ENCODE assay signal across 20 cellular contexts in the genomic region with DNA sequence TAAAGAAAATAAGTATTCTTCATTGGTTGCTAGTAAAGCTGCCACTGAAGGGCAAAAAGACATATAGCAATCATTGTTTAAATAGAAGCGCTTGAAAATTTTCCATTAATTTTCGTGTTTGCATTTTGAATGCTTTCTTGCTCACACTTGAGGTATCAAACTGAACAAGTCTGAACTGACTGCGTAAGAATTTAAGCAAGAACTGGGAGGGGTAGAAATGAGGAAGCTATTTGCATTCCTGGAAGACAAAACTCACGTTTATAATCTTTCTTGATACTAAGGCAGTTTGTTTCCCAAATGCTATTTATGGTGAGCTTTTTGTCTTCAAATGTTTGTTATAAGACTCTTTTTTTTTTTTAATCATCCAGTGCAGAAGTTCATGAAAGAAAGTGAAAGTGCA.
A peak's percentile ranks its signal among the peaks of the same experiment; 100 is the strongest.
DNase-seq lines count a peak whose midpoint lies in the region; ATAC-seq and TF ChIP-seq lines count a peak whose summit lies in the region.
"Had no signal": no experiment of that assay in that cellular context is flagged by ENCODE, and none has a peak within 500 bp of the region (broad histone marks: within the 10 kb centered on the region; RNA-seq: fewer than 3 reads in every experiment).

No MANE protein-coding gene starts in this region.

- CTCF ChIA-PET in MCF 10A (lab: Yijun Ruan, JAX), result interaction anchor here (0.6 to 3.4 kb wide), 5 partner anchors 45 to 932 kb away, joined by 3 to 25 read pairs (median 4); no protein-coding TSS in a partner anchor

- peak overlapping the region; percentile 89 for H3K27ac Mint-ChIP-seq in MCF 10A (ENCODE audit: low read depth, unreplicated experiment)
- H3K27ac Mint-ChIP-seq: activated CD8-positive, alpha-beta T cell treated with anti-CD3 and anti-CD28 coated beads, Interleukin-2, amount 10 ng/mL, durations not matched to agents 7 days and 5 days had no signal

- H3K4me3 ChIP-seq in breast epithelium (no peak overlapping the region), upper lobe of right lung (peak overlapping the region; percentile 5)
- H3K4me3 ChIP-seq: Peyer's patch, vagina had no signal

- no peaks in the 10 kb centered on the region for H3K9me3 ChIP-seq in breast epithelium
- no peaks in the 10 kb centered on the region for H3K9me3 ChIP-seq in upper lobe of right lung
- H3K9me3 ChIP-seq: Caco-2, Peyer's patch, vagina had no signal

- no peaks in the 10 kb centered on the region for H3K27me3 Mint-ChIP-seq in MCF 10A (ENCODE audit: insufficient read depth, unreplicated experiment)
- H3K27me3 Mint-ChIP-seq: stimulated activated naive CD8-positive, alpha-beta T cell treated with anti-CD3 and anti-CD28 coated beads, Interleukin-15, amount 100 ng/mL, for 72 hours had no signal

- ATAC-seq in foreskin keratinocyte, result no peak
- ATAC-seq in upper lobe of right lung, result no peak
- no peak for ATAC-seq in GM21515 (IDR thresholded peaks at IDR 0.05; ENCODE audit: unreplicated experiment)
- ATAC-seq: activated CD8-positive, alpha-beta T cell treated with anti-CD3 and anti-CD28 coated beads, Interleukin-2, amount 10 ng/mL, durations not matched to agents 7 days and 5 days; stimulated activated naive CD8-positive, alpha-beta T cell treated with anti-CD3 and anti-CD28 coated beads, Interleukin-15, amount 100 ng/mL, for 72 hours had no signal

- no peak overlapping the region for H3K27ac ChIP-seq in breast epithelium
- H3K27ac ChIP-seq in foreskin keratinocyte, result peak overlapping the region; percentile 77
- peak overlapping the region; percentile 7 for H3K27ac ChIP-seq in upper lobe of right lung
- H3K27ac ChIP-seq: Peyer's patch, vagina had no signal

- DNase-seq in MCF 10A (ENCODE audit: unreplicated experiment), result peak; percentile 27
- DNase-seq in breast epithelium (ENCODE audit: low spot score in 2 of 2), result no peak
- peak; percentile 43 for DNase-seq in OCI-M1 (lab: John Stamatoyannopoulos, UW)
- peak; percentile 49 to 70 for DNase-seq in foreskin keratinocyte
- no peak for DNase-seq in upper lobe of right lung
- no peak for DNase-seq in SHP77 treated with DMSO at 0.1 percent for 48 hours (lab: John Stamatoyannopoulos, UW)
- no peak for DNase-seq in amygdala (lab: John Stamatoyannopoulos, UW)
- DNase-seq: activated CD8-positive, alpha-beta T cell treated with anti-CD3 and anti-CD28 coated beads, Interleukin-2, amount 10 ng/mL, durations not matched to agents 7 days and 5 days; Caco-2; caudate nucleus; effector memory CD4-positive, alpha-beta T cell; HCEC 1CT; hippocampal formation; midbrain; NCI-H2029 treated with DMSO at 0.1 percent for 48 hours; NCI-H526; Peyer's patch; stimulated activated naive CD8-positive, alpha-beta T cell treated with anti-CD3 and anti-CD28 coated beads, Interleukin-15, amount 100 ng/mL, for 72 hours had no signal

- H3K4me1 ChIP-seq in breast epithelium, result no peaks in the 10 kb centered on the region
- peaks cover 32% of the 10 kb centered on the region for H3K4me1 ChIP-seq in foreskin keratinocyte
- peaks cover 17% of the 10 kb centered on the region for H3K4me1 ChIP-seq in upper lobe of right lung
- H3K4me1 ChIP-seq: Peyer's patch had no signal

- no peak for TF ChIP-seq POLR2A in breast epithelium (IDR thresholded peaks at IDR 0.05)

- POLR2A ChIA-PET in MCF 10A (lab: Yijun Ruan, JAX), result interaction anchor here (0.6 to 5.4 kb wide), 31 partner anchors 9 to 971 kb away, joined by 3 to 75 read pairs (median 5); a partner anchor contains a TSS

- no peaks in the 10 kb centered on the region for H3K36me3 ChIP-seq in breast epithelium
- H3K36me3 ChIP-seq in upper lobe of right lung, result no peaks in the 10 kb centered on the region
- H3K36me3 ChIP-seq: Peyer's patch, vagina had no signal

- H3K4me1 Mint-ChIP-seq in MCF 10A (ENCODE audit: insufficient read depth, unreplicated experiment), result peaks cover 38% of the 10 kb centered on the region

- peak overlapping the region; percentile 69 for H3K4me3 Mint-ChIP-seq in MCF 10A (ENCODE audit: unreplicated experiment)
- H3K4me3 Mint-ChIP-seq: activated CD8-positive, alpha-beta T cell treated with anti-CD3 and anti-CD28 coated beads, Interleukin-2, amount 10 ng/mL, durations not matched to agents 7 days and 5 days; stimulated activated naive CD8-positive, alpha-beta T cell treated with anti-CD3 and anti-CD28 coated beads, Interleukin-15, amount 100 ng/mL, for 72 hours had no signal

- intact Hi-C loops in MCF 10A (cut with micrococcal nuclease) (loop anchor here (2.0 to 10.0 kb wide), 3 partner anchors 283 to 930 kb away; a partner anchor contains a TSS), breast epithelium (cut with DNase I; ENCODE audit: low total_unique reads) (no loop called here), upper lobe of right lung (cut with DNase I) (no loop called here)

- TF ChIP-seq CTCF in MCF 10A (IDR thresholded peaks at IDR 0.05; ENCODE audit: unreplicated experiment), result no peak
- no peak for TF ChIP-seq CTCF in breast epithelium (IDR thresholded peaks at IDR 0.05)
- no peak for TF ChIP-seq CTCF in foreskin keratinocyte (conservative IDR thresholded peaks at IDR 0.05)
- no peak for TF ChIP-seq CTCF in upper lobe of right lung (IDR thresholded peaks at IDR 0.05)

- H3K27me3 ChIP-seq in breast epithelium, result no peaks in the 10 kb centered on the region
- no peaks in the 10 kb centered on the region for H3K27me3 ChIP-seq in foreskin keratinocyte
- H3K27me3 ChIP-seq in upper lobe of right lung, result no peaks in the 10 kb centered on the region
- H3K27me3 ChIP-seq: Peyer's patch, vagina had no signal

- no peaks in the 10 kb centered on the region for H3K36me3 Mint-ChIP-seq in MCF 10A (ENCODE audit: insufficient read depth, unreplicated experiment)

- no peaks in the 10 kb centered on the region for H3K9me3 Mint-ChIP-seq in MCF 10A (ENCODE audit: unreplicated experiment)

- BruUV-seq in MCF 10A (replicated peaks; lab: Mats Ljungman, UMichigan), result no TSS peak

Comparison
In these comparisons a context has a peak if more than half of its experiments do, and no peak if none do; other contexts are left out.
1. DNase-seq: peak in MCF 10A (single experiment), OCI-M1 (single experiment) and foreskin keratinocyte (2 of 2); none in breast epithelium (0 of 2), upper lobe of right lung (single experiment), SHP77 treated with DMSO at 0.1 percent for 48 hours (single experiment) and amygdala (0 of 56).
2. H3K27ac ChIP-seq: peak in foreskin keratinocyte (single experiment) and upper lobe of right lung (single experiment); none in breast epithelium (0 of 2).